Comparison of ENCODE assay signal across 1 cellular context in the genomic region with DNA sequence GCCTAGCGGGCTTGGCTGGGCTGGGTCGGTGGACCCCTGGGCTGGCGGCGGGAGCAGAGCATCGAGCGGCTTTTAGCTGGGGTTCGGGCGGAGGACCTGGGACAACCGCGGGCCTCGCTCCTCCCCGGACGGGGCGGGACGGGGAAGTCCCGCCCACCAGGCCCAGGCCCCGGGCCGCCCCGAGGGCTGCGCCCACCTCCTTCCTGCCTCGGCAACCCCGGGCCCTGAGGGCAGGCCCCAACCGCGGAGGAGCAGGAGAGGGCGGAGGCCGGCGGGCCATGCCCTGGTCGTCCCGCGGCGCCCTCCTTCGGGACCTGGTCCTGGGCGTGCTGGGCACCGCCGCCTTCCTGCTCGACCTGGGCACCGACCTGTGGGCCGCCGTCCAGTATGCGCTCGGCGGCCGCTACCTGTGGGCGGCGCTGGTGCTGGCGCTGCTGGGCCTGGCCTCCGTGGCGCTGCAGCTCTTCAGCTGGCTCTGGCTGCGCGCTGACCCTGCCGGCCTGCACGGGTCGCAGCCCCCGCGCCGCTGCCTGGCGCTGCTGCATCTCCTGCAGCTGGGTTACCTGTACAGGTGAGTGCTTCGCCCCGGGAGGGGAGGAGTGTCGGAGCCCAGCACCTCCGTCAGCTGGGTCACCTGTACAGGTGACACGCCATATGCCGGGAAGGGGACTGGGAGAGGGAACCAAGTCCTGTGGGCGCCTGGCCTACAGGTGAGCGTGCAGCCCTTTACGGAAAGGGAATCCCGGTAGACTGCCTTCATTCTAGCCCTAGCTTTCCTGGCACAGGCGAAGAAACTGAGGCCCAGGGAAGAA.
TF ChIP-seq lines count a peak whose summit lies in the region.

A gene with protein sequence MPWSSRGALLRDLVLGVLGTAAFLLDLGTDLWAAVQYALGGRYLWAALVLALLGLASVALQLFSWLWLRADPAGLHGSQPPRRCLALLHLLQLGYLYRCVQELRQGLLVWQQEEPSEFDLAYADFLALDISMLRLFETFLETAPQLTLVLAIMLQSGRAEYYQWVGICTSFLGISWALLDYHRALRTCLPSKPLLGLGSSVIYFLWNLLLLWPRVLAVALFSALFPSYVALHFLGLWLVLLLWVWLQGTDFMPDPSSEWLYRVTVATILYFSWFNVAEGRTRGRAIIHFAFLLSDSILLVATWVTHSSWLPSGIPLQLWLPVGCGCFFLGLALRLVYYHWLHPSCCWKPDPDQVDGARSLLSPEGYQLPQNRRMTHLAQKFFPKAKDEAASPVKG (plus strand): TSS at position 182 of the 812 bp plus-strand sequence. CDS start 97 bp downstream, at position 279.

TF ChIP-seq in HEK293, 187 proteins besides CTCF, POLR2A, EP300 and RAD21 (continued from another document and continues in another):
- TF ChIP-seq, protein P1, sequence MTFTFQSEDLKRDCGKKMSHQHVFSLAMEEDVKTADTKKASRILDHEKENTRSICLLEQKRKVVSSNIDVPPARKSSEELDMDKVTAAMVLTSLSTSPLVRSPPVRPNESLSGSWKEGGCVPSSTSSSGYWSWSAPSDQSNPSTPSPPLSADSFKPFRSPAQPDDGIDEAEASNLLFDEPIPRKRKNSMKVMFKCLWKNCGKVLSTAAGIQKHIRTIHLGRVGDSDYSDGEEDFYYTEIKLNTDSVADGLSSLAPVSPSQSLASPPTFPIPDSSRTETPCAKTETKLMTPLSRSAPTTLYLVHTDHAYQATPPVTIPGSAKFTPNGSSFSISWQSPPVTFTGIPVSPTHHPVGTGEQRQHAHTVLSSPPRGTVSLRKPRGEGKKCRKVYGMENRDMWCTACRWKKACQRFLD (tag by site-specific recombination; IDR thresholded peaks at IDR 0.05): no peak
- TF ChIP-seq ZFP69B (tag by site-specific recombination; IDR thresholded peaks at IDR 0.05) (no peak; the same call in none of the 2 replicates), ZNF10 (tag by site-specific recombination; IDR thresholded peaks at IDR 0.05) (0 out of 2 replicates have a peak, but pooled peaks have one; percentile 27), ZNF670 (tag by site-specific recombination; IDR thresholded peaks at IDR 0.05; ENCODE audit: low read depth) (no peak), ZNF175 (tag by site-specific recombination; IDR thresholded peaks at IDR 0.05) (no peak), KLF1 (tag by site-specific recombination; IDR thresholded peaks at IDR 0.05) (no peak; the same call in 1 of the 2 replicates), ZNF391 (tag by site-specific recombination; IDR thresholded peaks at IDR 0.05; ENCODE audit: borderline replicate concordance, low read depth) (no peak), ZNF266 (tag by site-specific recombination; IDR thresholded peaks at IDR 0.05; ENCODE audit: low read depth) (no peak), ZNF341 (tag by site-specific recombination; IDR thresholded peaks at IDR 0.05; ENCODE audit: low read depth) (no peak; the same call in 1 of the 2 replicates), SP3 (tag by site-specific recombination; IDR thresholded peaks at IDR 0.05) (peak; percentile 95), OSR2 (tag by site-specific recombination; IDR thresholded peaks at IDR 0.05) (peak; percentile 46; the same call in 1 of the 2 replicates), ZNF146 (tag by site-specific recombination; IDR thresholded peaks at IDR 0.05) (no peak), ZNF223 (tag by site-specific recombination; IDR thresholded peaks at IDR 0.05) (no peak), KLF9 (tag by site-specific recombination; IDR thresholded peaks at IDR 0.05; ENCODE audit: low read depth) (peak; percentile 78), GFI1B (tag by site-specific recombination; IDR thresholded peaks at IDR 0.05) (no peak), GLI2 (tag by site-specific recombination; IDR thresholded peaks at IDR 0.05; ENCODE audit: borderline replicate concordance, low read depth) (no peak), HOXC10 (CRISPR knock-in tag; IDR thresholded peaks at IDR 0.05) (no peak; the same call in 1 of the 2 replicates), ZXDB (tag by site-specific recombination; IDR thresholded peaks at IDR 0.05) (peak; percentile 43; the same call in 1 of the 2 replicates), ZNF768 (tag by site-specific recombination; IDR thresholded peaks at IDR 0.05) (no peak), ZNF610 (tag by site-specific recombination; IDR thresholded peaks at IDR 0.05; ENCODE audit: borderline replicate concordance) (0 out of 2 replicates have a peak, but pooled peaks have one; percentile 11), ZNF2 (tag by site-specific recombination; IDR thresholded peaks at IDR 0.05) (no peak; the same call in 1 of the 2 replicates), ZNF837 (tag by site-specific recombination; IDR thresholded peaks at IDR 0.05) (no peak), ZNF660 (tag by site-specific recombination; IDR thresholded peaks at IDR 0.05) (no peak), ZNF138 (tag by site-specific recombination; IDR thresholded peaks at IDR 0.05; ENCODE audit: borderline replicate concordance) (no peak), ZNF19 (tag by site-specific recombination; IDR thresholded peaks at IDR 0.05; ENCODE audit: low read depth) (no peak), ZNF843 (tag by site-specific recombination; IDR thresholded peaks at IDR 0.05) (no peak), ZSCAN23 (tag by site-specific recombination; IDR thresholded peaks at IDR 0.05) (no peak), MYNN (tag by site-specific recombination; IDR thresholded peaks at IDR 0.05; ENCODE audit: borderline replicate concordance) (no peak), ZNF169 (tag by site-specific recombination; IDR thresholded peaks at IDR 0.05) (no peak), ZNF677 (tag by site-specific recombination; IDR thresholded peaks at IDR 0.05) (no peak), FEZF1 (tag by site-specific recombination; IDR thresholded peaks at IDR 0.05) (peak; percentile 41; the same call in 1 of the 2 replicates), SP7 (tag by site-specific recombination; IDR thresholded peaks at IDR 0.05) (no peak; the same call in 1 of the 2 replicates)
- TF ChIP-seq, protein P2, sequence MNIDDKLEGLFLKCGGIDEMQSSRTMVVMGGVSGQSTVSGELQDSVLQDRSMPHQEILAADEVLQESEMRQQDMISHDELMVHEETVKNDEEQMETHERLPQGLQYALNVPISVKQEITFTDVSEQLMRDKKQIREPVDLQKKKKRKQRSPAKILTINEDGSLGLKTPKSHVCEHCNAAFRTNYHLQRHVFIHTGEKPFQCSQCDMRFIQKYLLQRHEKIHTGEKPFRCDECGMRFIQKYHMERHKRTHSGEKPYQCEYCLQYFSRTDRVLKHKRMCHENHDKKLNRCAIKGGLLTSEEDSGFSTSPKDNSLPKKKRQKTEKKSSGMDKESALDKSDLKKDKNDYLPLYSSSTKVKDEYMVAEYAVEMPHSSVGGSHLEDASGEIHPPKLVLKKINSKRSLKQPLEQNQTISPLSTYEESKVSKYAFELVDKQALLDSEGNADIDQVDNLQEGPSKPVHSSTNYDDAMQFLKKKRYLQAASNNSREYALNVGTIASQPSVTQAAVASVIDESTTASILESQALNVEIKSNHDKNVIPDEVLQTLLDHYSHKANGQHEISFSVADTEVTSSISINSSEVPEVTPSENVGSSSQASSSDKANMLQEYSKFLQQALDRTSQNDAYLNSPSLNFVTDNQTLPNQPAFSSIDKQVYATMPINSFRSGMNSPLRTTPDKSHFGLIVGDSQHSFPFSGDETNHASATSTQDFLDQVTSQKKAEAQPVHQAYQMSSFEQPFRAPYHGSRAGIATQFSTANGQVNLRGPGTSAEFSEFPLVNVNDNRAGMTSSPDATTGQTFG (tag by site-specific recombination; IDR thresholded peaks at IDR 0.05; ENCODE audit: borderline replicate concordance): no peak
- TF ChIP-seq, protein P3, sequence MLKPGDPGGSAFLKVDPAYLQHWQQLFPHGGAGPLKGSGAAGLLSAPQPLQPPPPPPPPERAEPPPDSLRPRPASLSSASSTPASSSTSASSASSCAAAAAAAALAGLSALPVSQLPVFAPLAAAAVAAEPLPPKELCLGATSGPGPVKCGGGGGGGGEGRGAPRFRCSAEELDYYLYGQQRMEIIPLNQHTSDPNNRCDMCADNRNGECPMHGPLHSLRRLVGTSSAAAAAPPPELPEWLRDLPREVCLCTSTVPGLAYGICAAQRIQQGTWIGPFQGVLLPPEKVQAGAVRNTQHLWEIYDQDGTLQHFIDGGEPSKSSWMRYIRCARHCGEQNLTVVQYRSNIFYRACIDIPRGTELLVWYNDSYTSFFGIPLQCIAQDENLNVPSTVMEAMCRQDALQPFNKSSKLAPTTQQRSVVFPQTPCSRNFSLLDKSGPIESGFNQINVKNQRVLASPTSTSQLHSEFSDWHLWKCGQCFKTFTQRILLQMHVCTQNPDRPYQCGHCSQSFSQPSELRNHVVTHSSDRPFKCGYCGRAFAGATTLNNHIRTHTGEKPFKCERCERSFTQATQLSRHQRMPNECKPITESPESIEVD (tag by site-specific recombination; IDR thresholded peaks at IDR 0.05): no peak
- TF ChIP-seq, protein P4, sequence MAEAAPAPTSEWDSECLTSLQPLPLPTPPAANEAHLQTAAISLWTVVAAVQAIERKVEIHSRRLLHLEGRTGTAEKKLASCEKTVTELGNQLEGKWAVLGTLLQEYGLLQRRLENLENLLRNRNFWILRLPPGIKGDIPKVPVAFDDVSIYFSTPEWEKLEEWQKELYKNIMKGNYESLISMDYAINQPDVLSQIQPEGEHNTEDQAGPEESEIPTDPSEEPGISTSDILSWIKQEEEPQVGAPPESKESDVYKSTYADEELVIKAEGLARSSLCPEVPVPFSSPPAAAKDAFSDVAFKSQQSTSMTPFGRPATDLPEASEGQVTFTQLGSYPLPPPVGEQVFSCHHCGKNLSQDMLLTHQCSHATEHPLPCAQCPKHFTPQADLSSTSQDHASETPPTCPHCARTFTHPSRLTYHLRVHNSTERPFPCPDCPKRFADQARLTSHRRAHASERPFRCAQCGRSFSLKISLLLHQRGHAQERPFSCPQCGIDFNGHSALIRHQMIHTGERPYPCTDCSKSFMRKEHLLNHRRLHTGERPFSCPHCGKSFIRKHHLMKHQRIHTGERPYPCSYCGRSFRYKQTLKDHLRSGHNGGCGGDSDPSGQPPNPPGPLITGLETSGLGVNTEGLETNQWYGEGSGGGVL (tag by site-specific recombination; IDR thresholded peaks at IDR 0.05): peak; percentile 50; the same call in 1 of the 2 replicates
- TF ChIP-seq, protein P5, sequence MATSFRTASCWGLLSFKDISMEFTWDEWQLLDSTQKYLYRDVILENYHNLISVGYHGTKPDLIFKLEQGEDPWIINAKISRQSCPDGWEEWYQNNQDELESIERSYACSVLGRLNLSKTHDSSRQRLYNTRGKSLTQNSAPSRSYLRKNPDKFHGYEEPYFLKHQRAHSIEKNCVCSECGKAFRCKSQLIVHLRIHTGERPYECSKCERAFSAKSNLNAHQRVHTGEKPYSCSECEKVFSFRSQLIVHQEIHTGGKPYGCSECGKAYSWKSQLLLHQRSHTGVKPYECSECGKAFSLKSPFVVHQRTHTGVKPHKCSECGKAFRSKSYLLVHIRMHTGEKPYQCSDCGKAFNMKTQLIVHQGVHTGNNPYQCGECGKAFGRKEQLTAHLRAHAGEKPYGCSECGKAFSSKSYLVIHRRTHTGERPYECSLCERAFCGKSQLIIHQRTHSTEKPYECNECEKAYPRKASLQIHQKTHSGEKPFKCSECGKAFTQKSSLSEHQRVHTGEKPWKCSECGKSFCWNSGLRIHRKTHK (tag by site-specific recombination; IDR thresholded peaks at IDR 0.05): no peak
- TF ChIP-seq, protein P6, sequence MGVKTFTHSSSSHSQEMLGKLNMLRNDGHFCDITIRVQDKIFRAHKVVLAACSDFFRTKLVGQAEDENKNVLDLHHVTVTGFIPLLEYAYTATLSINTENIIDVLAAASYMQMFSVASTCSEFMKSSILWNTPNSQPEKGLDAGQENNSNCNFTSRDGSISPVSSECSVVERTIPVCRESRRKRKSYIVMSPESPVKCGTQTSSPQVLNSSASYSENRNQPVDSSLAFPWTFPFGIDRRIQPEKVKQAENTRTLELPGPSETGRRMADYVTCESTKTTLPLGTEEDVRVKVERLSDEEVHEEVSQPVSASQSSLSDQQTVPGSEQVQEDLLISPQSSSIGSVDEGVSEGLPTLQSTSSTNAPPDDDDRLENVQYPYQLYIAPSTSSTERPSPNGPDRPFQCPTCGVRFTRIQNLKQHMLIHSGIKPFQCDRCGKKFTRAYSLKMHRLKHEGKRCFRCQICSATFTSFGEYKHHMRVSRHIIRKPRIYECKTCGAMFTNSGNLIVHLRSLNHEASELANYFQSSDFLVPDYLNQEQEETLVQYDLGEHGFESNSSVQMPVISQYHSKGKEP (tag by site-specific recombination; IDR thresholded peaks at IDR 0.05): 0 out of 2 replicates have a peak, but pooled peaks have one; percentile 36
- TF ChIP-seq, protein P7, sequence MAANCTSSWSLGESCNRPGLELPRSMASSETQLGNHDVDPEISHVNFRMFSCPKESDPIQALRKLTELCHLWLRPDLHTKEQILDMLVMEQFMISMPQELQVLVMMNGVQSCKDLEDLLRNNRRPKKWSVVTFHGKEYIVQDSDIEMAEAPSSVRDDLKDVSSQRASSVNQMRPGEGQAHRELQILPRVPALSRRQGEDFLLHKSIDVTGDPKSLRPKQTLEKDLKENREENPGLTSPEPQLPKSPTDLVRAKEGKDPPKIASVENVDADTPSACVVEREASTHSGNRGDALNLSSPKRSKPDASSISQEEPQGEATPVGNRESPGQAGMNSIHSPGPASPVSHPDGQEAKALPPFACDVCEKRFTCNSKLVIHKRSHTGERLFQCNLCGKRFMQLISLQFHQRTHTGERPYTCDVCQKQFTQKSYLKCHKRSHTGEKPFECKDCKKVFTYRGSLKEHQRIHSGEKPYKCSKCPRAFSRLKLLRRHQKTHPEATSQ (tag by site-specific recombination; IDR thresholded peaks at IDR 0.05): peak; percentile 67; the same call in 1 of the 2 replicates
- TF ChIP-seq, protein P8, sequence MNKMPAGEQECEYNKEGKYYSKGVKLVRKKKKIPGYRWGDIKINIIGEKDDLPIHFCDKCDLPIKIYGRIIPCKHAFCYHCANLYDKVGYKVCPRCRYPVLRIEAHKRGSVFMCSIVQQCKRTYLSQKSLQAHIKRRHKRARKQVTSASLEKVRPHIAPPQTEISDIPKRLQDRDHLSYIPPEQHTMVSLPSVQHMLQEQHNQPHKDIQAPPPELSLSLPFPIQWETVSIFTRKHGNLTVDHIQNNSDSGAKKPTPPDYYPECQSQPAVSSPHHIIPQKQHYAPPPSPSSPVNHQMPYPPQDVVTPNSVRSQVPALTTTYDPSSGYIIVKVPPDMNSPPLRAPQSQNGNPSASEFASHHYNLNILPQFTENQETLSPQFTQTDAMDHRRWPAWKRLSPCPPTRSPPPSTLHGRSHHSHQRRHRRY (tag by site-specific recombination; IDR thresholded peaks at IDR 0.05): no peak
- TF ChIP-seq, protein P9, sequence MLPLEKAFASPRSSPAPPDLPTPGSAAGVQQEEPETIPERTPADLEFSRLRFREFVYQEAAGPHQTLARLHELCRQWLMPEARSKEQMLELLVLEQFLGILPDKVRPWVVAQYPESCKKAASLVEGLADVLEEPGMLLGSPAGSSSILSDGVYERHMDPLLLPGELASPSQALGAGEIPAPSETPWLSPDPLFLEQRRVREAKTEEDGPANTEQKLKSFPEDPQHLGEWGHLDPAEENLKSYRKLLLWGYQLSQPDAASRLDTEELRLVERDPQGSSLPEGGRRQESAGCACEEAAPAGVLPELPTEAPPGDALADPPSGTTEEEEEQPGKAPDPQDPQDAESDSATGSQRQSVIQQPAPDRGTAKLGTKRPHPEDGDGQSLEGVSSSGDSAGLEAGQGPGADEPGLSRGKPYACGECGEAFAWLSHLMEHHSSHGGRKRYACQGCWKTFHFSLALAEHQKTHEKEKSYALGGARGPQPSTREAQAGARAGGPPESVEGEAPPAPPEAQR (tag by site-specific recombination; IDR thresholded peaks at IDR 0.05): no peak
